In genomic region chr20:24911461-24911860, GRCh38 we compare ENCODE assay signal across 15 cellular contexts. TPM values are rescaled to one million over a fixed set of nuclear protein-coding genes. Genes with fewer than 3 reads are reported as not detected.
"Had no signal": no experiment of that assay in that cellular context is flagged by ENCODE, and none has a peak within 500 bp of the region (broad histone marks: within the 10 kb centered on the region; RNA-seq: fewer than 3 reads in every experiment).

No MANE protein-coding gene starts in this region.

- H3K36me3 ChIP-seq: ascending aorta had no signal

- H3K4me1 Mint-ChIP-seq: nephron had no signal

- H3K9me3 Mint-ChIP-seq: activated T-helper 1 cell treated with anti-CD3 and anti-CD28 coated beads, Interleukin-12 subunit alpha, Interleukin-12 subunit beta, Interleukin-2, Interleukin-4 antibody, amounts not matched to agents 30 ng/mL and 10 ng/mL and 1 ng/mL, durations not matched to agents 14 hours and 24 hours and 36 hours had no signal

- H3K27me3 ChIP-seq: ascending aorta, dorsolateral prefrontal cortex, testis had no signal

- H3K9me3 ChIP-seq: testis had no signal

- ATAC-seq: activated CD4-positive, CD25-positive, alpha-beta regulatory T cell treated with anti-CD3 and anti-CD28 coated beads, Interleukin-2, amount 50 U/mL, for 24 hours; esophagus mucosa; left colon had no signal

- H3K27ac ChIP-seq: ascending aorta, dorsolateral prefrontal cortex, testis had no signal

- H3K36me3 Mint-ChIP-seq: activated CD4-positive, alpha-beta memory T cell treated with anti-CD3 and anti-CD28 coated beads for 36 hours had no signal

- H3K4me3 Mint-ChIP-seq: activated CD4-positive, alpha-beta memory T cell treated with anti-CD3 and anti-CD28 coated beads for 36 hours; activated T-helper 1 cell treated with anti-CD3 and anti-CD28 coated beads, Interleukin-12 subunit alpha, Interleukin-12 subunit beta, Interleukin-2, Interleukin-4 antibody, amounts not matched to agents 30 ng/mL and 10 ng/mL and 1 ng/mL, durations not matched to agents 14 hours and 24 hours and 36 hours; nephron; stimulated activated naive CD8-positive, alpha-beta T cell treated with anti-CD3 and anti-CD28 coated beads, Interleukin-15, Interleukin-2, amounts not matched to agents 100 ng/mL and 50 ng/mL, for 24 hours had no signal

- DNase-seq: activated CD4-positive, alpha-beta memory T cell treated with anti-CD3 and anti-CD28 coated beads for 36 hours; activated naive CD4-positive, alpha-beta T cell; dorsolateral prefrontal cortex; hypothalamus; left colon; mammary epithelial cell; stimulated activated CD4-positive, alpha-beta T cell treated with anti-CD3 and anti-CD28 coated beads, Interleukin-4, amount 100 ng/mL, for 24 hours; testis had no signal

- H3K27me3 Mint-ChIP-seq: activated CD4-positive, alpha-beta memory T cell treated with anti-CD3 and anti-CD28 coated beads for 36 hours; stimulated activated naive CD8-positive, alpha-beta T cell treated with anti-CD3 and anti-CD28 coated beads, Interleukin-15, Interleukin-2, amounts not matched to agents 100 ng/mL and 50 ng/mL, for 24 hours had no signal

- H3K4me3 ChIP-seq: ascending aorta, dorsolateral prefrontal cortex, testis had no signal

- H3K27ac Mint-ChIP-seq: activated CD4-positive, alpha-beta memory T cell treated with anti-CD3 and anti-CD28 coated beads for 36 hours; activated T-helper 1 cell treated with anti-CD3 and anti-CD28 coated beads, Interleukin-12 subunit alpha, Interleukin-12 subunit beta, Interleukin-2, Interleukin-4 antibody, amounts not matched to agents 30 ng/mL and 10 ng/mL and 1 ng/mL, durations not matched to agents 14 hours and 24 hours and 36 hours; nephron; stimulated activated naive CD8-positive, alpha-beta T cell treated with anti-CD3 and anti-CD28 coated beads, Interleukin-15, Interleukin-2, amounts not matched to agents 100 ng/mL and 50 ng/mL, for 24 hours had no signal

RNA-seq across cellular contexts. Expression of gene CST7, which starts 37.6 kb away (rescaled TPM):
- total RNA-seq: ascending aorta, glomerular endothelial cell, mammary epithelial cell had no signal
- polyA plus RNA-seq: mammary epithelial cell had no signal
